In genomic region chr11:12214751-12215150, GRCh38 we compare ENCODE assay signal across 14 cellular contexts.
A peak's percentile ranks its signal among the peaks of the same experiment; 100 is the strongest.
DNase-seq lines count a peak whose midpoint lies in the region; ATAC-seq and TF ChIP-seq lines count a peak whose summit lies in the region.
"Had no signal": no experiment of that assay in that cellular context is flagged by ENCODE, and none has a peak within 500 bp of the region (broad histone marks: within the 10 kb centered on the region; RNA-seq: fewer than 3 reads in every experiment).

No MANE protein-coding gene starts in this region.

- H3K27me3 ChIP-seq in RWPE2 (ENCODE audit: insufficient read depth, poor library complexity, severe bottlenecking) (no peaks in the 10 kb centered on the region), thoracic aorta (replicated peaks; ENCODE audit: insufficient read depth) (no peaks in the 10 kb centered on the region)

- H3K27me3 Mint-ChIP-seq in activated naive CD4-positive, alpha-beta T cell treated with anti-CD3 and anti-CD28 coated beads for 36 hours (ENCODE audit: low read depth), result no peaks in the 10 kb centered on the region
- H3K27me3 Mint-ChIP-seq: activated naive CD8-positive, alpha-beta T cell had no signal

- no peak overlapping the region for H3K4me3 ChIP-seq in RWPE2 (ENCODE audit: severe bottlenecking)
- no peak overlapping the region for H3K4me3 ChIP-seq in fibroblast of the aortic adventitia (ENCODE audit: low read depth, low read length)
- no peak overlapping the region for H3K4me3 ChIP-seq in thoracic aorta

- peaks cover 100% of the 10 kb centered on the region for H3K36me3 ChIP-seq in RWPE2 (ENCODE audit: low read depth)
- H3K36me3 ChIP-seq in thoracic aorta, result peaks cover 75% of the 10 kb centered on the region

- no peak for DNase-seq in activated naive CD4-positive, alpha-beta T cell treated with anti-CD3 and anti-CD28 coated beads for 36 hours
- DNase-seq in activated naive CD4-positive, alpha-beta T cell treated with Interleukin-2 at 50 U/mL for 16 hours, result no peak
- no peak for DNase-seq in RWPE2 (ENCODE audit: low spot score)
- peak; percentile 63 for DNase-seq in fibroblast of the aortic adventitia (ENCODE audit: low read depth)
- DNase-seq in thoracic aorta (ENCODE audit: low spot score), result no peak
- DNase-seq: NCI-H2171 treated with DMSO at 0.1 percent for 48 hours; OCI-M1; stimulated activated CD4-positive, alpha-beta T cell treated with anti-CD3 and anti-CD28 coated beads, Interleukin-12 subunit alpha, Interleukin-12 subunit beta, amount 100 ng/mL, for 4 hours; T-helper 1 cell had no signal

- peak overlapping the region; percentile 47 for H3K27ac ChIP-seq in RWPE2 (ENCODE audit: poor library complexity, severe bottlenecking)
- peak overlapping the region; percentile 86 to 95 for H3K27ac ChIP-seq in thoracic aorta

- no peaks in the 10 kb centered on the region for H3K9me3 ChIP-seq in RWPE2 (ENCODE audit: severe bottlenecking)
- H3K9me3 ChIP-seq in thoracic aorta, result no peaks in the 10 kb centered on the region

- no peaks in the 10 kb centered on the region for H3K9me3 Mint-ChIP-seq in activated naive CD4-positive, alpha-beta T cell treated with anti-CD3 and anti-CD28 coated beads for 36 hours

- CTCF ChIA-PET in activated naive CD4-positive, alpha-beta T cell treated with anti-CD3 and anti-CD28 coated beads for 36 hours (lab: Charles Lee), result interaction anchor here (2.2 kb wide), 1 partner anchor 10 kb away, joined by 5 read pairs; no protein-coding TSS in a partner anchor

- no peak for ATAC-seq in RWPE2 (ENCODE audit: low read depth)
- no peak for ATAC-seq in thoracic aorta (ENCODE audit: insufficient number of reproducible peaks, low FRiP score, low read depth)
- no peak for ATAC-seq in HG02571 (IDR thresholded peaks at IDR 0.05; ENCODE audit: unreplicated experiment)
- ATAC-seq in GM21528 (IDR thresholded peaks at IDR 0.05; ENCODE audit: low FRiP score, unreplicated experiment), result no peak
- no peak for ATAC-seq in HG03039 (IDR thresholded peaks at IDR 0.05; ENCODE audit: unreplicated experiment)

- H3K4me1 ChIP-seq in RWPE2 (ENCODE audit: insufficient read depth, poor library complexity, severe bottlenecking) (peaks cover 13% of the 10 kb centered on the region), thoracic aorta (ENCODE audit: control insufficient read depth in 1 of 2, low read depth in 2 of 2) (peaks cover 12 to 70% of the 10 kb centered on the region in 2 donors)

- H3K27ac Mint-ChIP-seq in activated naive CD4-positive, alpha-beta T cell treated with anti-CD3 and anti-CD28 coated beads for 36 hours, result peak overlapping the region; percentile 9
- H3K27ac Mint-ChIP-seq: activated naive CD8-positive, alpha-beta T cell; B cell had no signal

- TF ChIP-seq CTCF in RWPE2 (IDR thresholded peaks at IDR 0.05; ENCODE audit: poor library complexity, severe bottlenecking) (no peak), fibroblast of the aortic adventitia (IDR thresholded peaks at IDR 0.05; ENCODE audit: insufficient read depth, low read length) (no peak), thoracic aorta (IDR thresholded peaks at IDR 0.05) (no peak)

- H3K4me1 Mint-ChIP-seq in activated naive CD4-positive, alpha-beta T cell treated with anti-CD3 and anti-CD28 coated beads for 36 hours (ENCODE audit: low read depth), result peaks cover 5% of the 10 kb centered on the region

- H3K36me3 Mint-ChIP-seq in activated naive CD4-positive, alpha-beta T cell treated with anti-CD3 and anti-CD28 coated beads for 36 hours (ENCODE audit: low read depth), result peaks cover 22% of the 10 kb centered on the region

- no peak overlapping the region for H3K4me3 Mint-ChIP-seq in activated naive CD4-positive, alpha-beta T cell treated with anti-CD3 and anti-CD28 coated beads for 36 hours
- H3K4me3 Mint-ChIP-seq: activated naive CD8-positive, alpha-beta T cell; B cell had no signal

- intact Hi-C loops in activated naive CD4-positive, alpha-beta T cell treated with anti-CD3 and anti-CD28 coated beads for 36 hours (cut with micrococcal nuclease), result no loop called here
